17 cellular contexts compared by ENCODE assay signal in genomic region chr10:89707372-89707771, GRCh38.
"Had no signal": no experiment of that assay in that cellular context is flagged by ENCODE, and none has a peak within 500 bp of the region (broad histone marks: within the 10 kb centered on the region; RNA-seq: fewer than 3 reads in every experiment).

No MANE protein-coding gene starts in this region.

- H3K36me3 ChIP-seq: pancreas, thoracic aorta, upper lobe of right lung had no signal

- H3K9me3 Mint-ChIP-seq: activated CD4-positive, alpha-beta memory T cell treated with anti-CD3 and anti-CD28 coated beads for 36 hours; activated T-helper 1 cell treated with anti-CD3 and anti-CD28 coated beads, Interleukin-12 subunit alpha, Interleukin-12 subunit beta, Interleukin-2, Interleukin-4 antibody, amounts not matched to agents 30 ng/mL and 10 ng/mL and 1 ng/mL, durations not matched to agents 14 hours and 24 hours and 36 hours; effector memory CD8-positive, alpha-beta T cell; naive thymus-derived CD8-positive, alpha-beta T cell; stimulated activated naive B cell treated with anti-CD40 and anti-IgM and Interleukin-4, amounts not matched to agents 10 μg/mL and 1 μg/mL and 100 μg/mL, for 72 hours had no signal

- DNase-seq: activated CD4-positive, alpha-beta memory T cell treated with anti-CD3 and anti-CD28 coated beads for 36 hours; activated T-cell treated with anti-CD3 and anti-CD28 coated beads for 4 hours; effector memory CD8-positive, alpha-beta T cell; foreskin keratinocyte; hippocampal formation; left cardiac atrium; mesendoderm; naive thymus-derived CD8-positive, alpha-beta T cell; pancreas; stimulated activated CD4-positive, alpha-beta T cell treated with anti-CD3 and anti-CD28 coated beads, Interleukin-4, amount 100 ng/mL, for 24 hours; stimulated activated naive B cell treated with anti-CD40 and anti-IgM and Interleukin-4, amounts not matched to agents 10 μg/mL and 1 μg/mL and 100 μg/mL, for 72 hours; upper lobe of right lung; WERI-Rb-1 had no signal

- H3K27me3 Mint-ChIP-seq: activated CD4-positive, alpha-beta memory T cell treated with anti-CD3 and anti-CD28 coated beads for 36 hours; activated naive CD8-positive, alpha-beta T cell; effector memory CD8-positive, alpha-beta T cell; naive thymus-derived CD8-positive, alpha-beta T cell; stimulated activated naive B cell treated with anti-CD40 and anti-IgM and Interleukin-4, amounts not matched to agents 10 μg/mL and 1 μg/mL and 100 μg/mL, for 72 hours had no signal

- H3K27me3 ChIP-seq: foreskin keratinocyte, pancreas, upper lobe of right lung had no signal

- H3K4me1 ChIP-seq: pancreas, upper lobe of right lung had no signal

- ATAC-seq: effector memory CD8-positive, alpha-beta T cell; foreskin keratinocyte; left cardiac atrium; naive thymus-derived CD8-positive, alpha-beta T cell; pancreas; sciatic nerve; stimulated activated naive B cell treated with anti-CD40 and anti-IgM and Interleukin-4, amounts not matched to agents 10 μg/mL and 1 μg/mL and 100 μg/mL, for 72 hours; upper lobe of right lung had no signal

- H3K4me3 Mint-ChIP-seq: activated CD4-positive, alpha-beta memory T cell treated with anti-CD3 and anti-CD28 coated beads for 36 hours; activated naive CD8-positive, alpha-beta T cell; activated T-helper 1 cell treated with anti-CD3 and anti-CD28 coated beads, Interleukin-12 subunit alpha, Interleukin-12 subunit beta, Interleukin-2, Interleukin-4 antibody, amounts not matched to agents 30 ng/mL and 10 ng/mL and 1 ng/mL, durations not matched to agents 14 hours and 24 hours and 36 hours; effector memory CD8-positive, alpha-beta T cell; naive thymus-derived CD8-positive, alpha-beta T cell; stimulated activated naive B cell treated with anti-CD40 and anti-IgM and Interleukin-4, amounts not matched to agents 10 μg/mL and 1 μg/mL and 100 μg/mL, for 72 hours had no signal

- H3K27ac ChIP-seq: foreskin keratinocyte, pancreas, thoracic aorta, upper lobe of right lung, WERI-Rb-1 had no signal

- H3K27ac Mint-ChIP-seq: activated CD4-positive, alpha-beta memory T cell treated with anti-CD3 and anti-CD28 coated beads for 36 hours; activated naive CD8-positive, alpha-beta T cell; activated T-helper 1 cell treated with anti-CD3 and anti-CD28 coated beads, Interleukin-12 subunit alpha, Interleukin-12 subunit beta, Interleukin-2, Interleukin-4 antibody, amounts not matched to agents 30 ng/mL and 10 ng/mL and 1 ng/mL, durations not matched to agents 14 hours and 24 hours and 36 hours; effector memory CD8-positive, alpha-beta T cell; naive thymus-derived CD8-positive, alpha-beta T cell; stimulated activated naive B cell treated with anti-CD40 and anti-IgM and Interleukin-4, amounts not matched to agents 10 μg/mL and 1 μg/mL and 100 μg/mL, for 72 hours had no signal

- H3K4me3 ChIP-seq: pancreas, thoracic aorta, upper lobe of right lung had no signal

- H3K9me3 ChIP-seq: pancreas, thoracic aorta, upper lobe of right lung had no signal
